In the genomic region with DNA sequence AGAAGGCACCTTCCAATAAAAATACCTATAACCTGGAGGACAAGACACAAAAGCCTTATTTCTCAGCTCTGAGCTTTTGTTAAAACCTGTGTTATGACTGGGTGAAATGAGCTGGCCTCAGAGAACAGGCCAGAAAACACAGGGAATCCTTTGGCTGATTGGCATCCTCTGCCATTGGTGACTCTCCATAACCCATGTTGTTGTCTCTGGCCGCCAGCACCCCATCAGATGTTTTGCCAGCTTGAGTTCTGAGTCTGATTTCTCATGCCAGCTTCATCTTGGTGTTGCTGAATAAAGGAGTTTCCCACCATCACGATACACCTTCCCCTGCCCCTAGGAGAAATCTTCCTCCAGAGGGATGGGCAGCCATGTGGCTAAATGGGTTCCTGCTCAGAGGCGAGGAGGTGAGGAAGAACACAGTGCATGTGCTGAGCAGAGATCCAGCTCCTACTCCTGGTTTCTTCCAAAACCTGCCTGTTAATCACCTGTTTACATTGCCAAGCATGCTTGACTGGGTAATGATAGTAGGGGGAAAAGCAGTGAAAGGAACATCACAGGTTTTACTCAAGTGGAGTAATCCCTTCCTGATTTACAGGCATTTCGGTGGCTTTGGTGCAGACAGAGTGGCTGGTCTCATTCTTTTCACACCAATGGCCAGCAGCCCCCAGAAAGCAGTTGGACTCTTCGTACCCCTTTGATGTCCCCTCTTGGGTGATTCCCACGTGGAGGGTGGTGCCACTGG, we compare ENCODE assay signal across 28 cellular contexts.
A peak's percentile ranks its signal among the peaks of the same experiment; 100 is the strongest.
DNase-seq lines count a peak whose midpoint lies in the region; ATAC-seq and TF ChIP-seq lines count a peak whose summit lies in the region.
"Had no signal": no experiment of that assay in that cellular context is flagged by ENCODE, and none has a peak within 500 bp of the region (broad histone marks: within the 10 kb centered on the region; RNA-seq: fewer than 3 reads in every experiment).

No MANE protein-coding gene starts in this region.

- TF ChIP-seq CTCF in Panc1 (IDR thresholded peaks at IDR 0.05): no peak

- H3K4me3 ChIP-seq in Panc1 (ENCODE audit: low read depth in 2 of 2, low read length in 2 of 2): no peak overlapping the region
- H3K4me3 ChIP-seq: gastrocnemius medialis, left ventricle myocardium inferior, right lobe of liver, tibial nerve had no signal

- no peaks in the 10 kb centered on the region for H3K36me3 ChIP-seq in Panc1 (ENCODE audit: control insufficient read depth, insufficient read depth, low read length)
- H3K36me3 ChIP-seq: gastrocnemius medialis, left ventricle myocardium inferior, neutrophil, right lobe of liver, tibial nerve had no signal

- ATAC-seq in Panc1: no peak; the same call in 1 of the 2 replicates
- ATAC-seq in GM21619 (IDR thresholded peaks at IDR 0.05; ENCODE audit: unreplicated experiment): no peak
- ATAC-seq: activated CD4-positive, CD25-positive, alpha-beta regulatory T cell treated with anti-CD3 and anti-CD28 coated beads, Interleukin-2, amount 50 U/mL, for 24 hours; gastrocnemius medialis; right lobe of liver had no signal

- POLR2A ChIA-PET in Panc1 (lab: Charles Lee): no interaction called here

- H3K9me3 ChIP-seq in Panc1 (ENCODE audit: control insufficient read depth, insufficient read depth, low read depth, low read length): no peaks in the 10 kb centered on the region
- H3K9me3 ChIP-seq: gastrocnemius medialis, left ventricle myocardium inferior, neutrophil, right lobe of liver, tibial nerve had no signal

- peaks cover 30% of the 10 kb centered on the region for H3K4me1 ChIP-seq in Panc1 (ENCODE audit: control insufficient read depth, insufficient read depth, low read length)
- H3K4me1 ChIP-seq: gastrocnemius medialis, right lobe of liver had no signal

- H3K27ac ChIP-seq in Panc1 (ENCODE audit: low read length): 0 out of 2 replicates have a peak overlapping the region, but pooled peaks have one; percentile 18
- H3K27ac ChIP-seq: gastrocnemius medialis, neutrophil, right lobe of liver had no signal

- DNase-seq in AML-193 (lab: John Stamatoyannopoulos, UW): peak; percentile 3 to 35
- DNase-seq in G401 (ENCODE audit: low spot score): peak; percentile 81
- no peak for DNase-seq in Panc1 (ENCODE audit: low read depth, low spot score)
- peak; percentile 20 for DNase-seq in kidney glomerular epithelial cell (lab: John Stamatoyannopoulos, UW)
- DNase-seq in stimulated activated naive CD4-positive, alpha-beta T cell treated with Interleukin-2 at 50 U/mL for 16 hours (lab: John Stamatoyannopoulos, UW): no peak
- DNase-seq in effector CD4-positive, alpha-beta T cell: no peak
- DNase-seq in hypothalamus (lab: John Stamatoyannopoulos, UW): no peak
- DNase-seq: activated CD4-positive, alpha-beta memory T cell treated with anti-CD3 and anti-CD28 coated beads, Interleukin-2, amount 10 ng/mL, durations not matched to agents 7 days and 5 days; activated CD8-positive, alpha-beta memory T cell treated with anti-CD3 and anti-CD28 coated beads, Interleukin-2, amount 50 U/mL, for 4 hours; activated naive CD4-positive, alpha-beta T cell treated with anti-CD3 and anti-CD28 coated beads for 36 hours; CD8-positive, alpha-beta memory T cell; DMS 273 treated with DMSO at 0.1 percent for 48 hours; gastrocnemius medialis; HCEC 1CT; immature natural killer cell; KG1; left ventricle myocardium inferior; mesendoderm; NCI-H2081 treated with DMSO at 0.1 percent for 48 hours; right lobe of liver; SHP77 treated with DMSO at 0.1 percent for 48 hours; stimulated activated CD4-positive, alpha-beta T cell treated with anti-CD3 and anti-CD28 coated beads, Interleukin-12 subunit alpha, Interleukin-12 subunit beta, amount 100 ng/mL, for 4 hours; stimulated activated CD4-positive, alpha-beta T cell treated with anti-CD3 and anti-CD28 coated beads, Interleukin-2, amount 100 ng/mL, for 48 hours; T-helper 2 cell had no signal

- intact Hi-C loops in Panc1 (cut with micrococcal nuclease; ENCODE audit: unreplicated experiment): no loop called here

- H3K27me3 ChIP-seq in Panc1 (ENCODE audit: control insufficient read depth, insufficient read depth, low read length): no peaks in the 10 kb centered on the region
- H3K27me3 ChIP-seq: gastrocnemius medialis, neutrophil, right lobe of liver, tibial nerve had no signal

- BruUV-seq in Panc1 (replicated peaks; lab: Mats Ljungman, UMichigan): no TSS peak

- in situ Hi-C loops in G401 (cut with HindIII; ENCODE audit: low sequenced_read_pairs): no loop called here
- in situ Hi-C loops in Panc1 (cut with HindIII; ENCODE audit: low pct_unique_long_range_greater_than_20kb, low sequenced_read_pairs): no loop called here

- CTCF ChIA-PET in Panc1 (lab: Charles Lee): no interaction called here

Comparison
In these comparisons a context has a peak if more than half of its experiments do, and no peak if none do; other contexts are left out.
1. DNase-seq: peak in AML-193 (2 of 2), G401 (single experiment) and kidney glomerular epithelial cell (single experiment); none in Panc1 (single experiment), stimulated activated naive CD4-positive, alpha-beta T cell treated with Interleukin-2 at 50 U/mL for 16 hours (single experiment), effector CD4-positive, alpha-beta T cell (single experiment) and hypothalamus (0 of 51).